ENCODE assay signal across 33 cellular contexts in the genomic region with DNA sequence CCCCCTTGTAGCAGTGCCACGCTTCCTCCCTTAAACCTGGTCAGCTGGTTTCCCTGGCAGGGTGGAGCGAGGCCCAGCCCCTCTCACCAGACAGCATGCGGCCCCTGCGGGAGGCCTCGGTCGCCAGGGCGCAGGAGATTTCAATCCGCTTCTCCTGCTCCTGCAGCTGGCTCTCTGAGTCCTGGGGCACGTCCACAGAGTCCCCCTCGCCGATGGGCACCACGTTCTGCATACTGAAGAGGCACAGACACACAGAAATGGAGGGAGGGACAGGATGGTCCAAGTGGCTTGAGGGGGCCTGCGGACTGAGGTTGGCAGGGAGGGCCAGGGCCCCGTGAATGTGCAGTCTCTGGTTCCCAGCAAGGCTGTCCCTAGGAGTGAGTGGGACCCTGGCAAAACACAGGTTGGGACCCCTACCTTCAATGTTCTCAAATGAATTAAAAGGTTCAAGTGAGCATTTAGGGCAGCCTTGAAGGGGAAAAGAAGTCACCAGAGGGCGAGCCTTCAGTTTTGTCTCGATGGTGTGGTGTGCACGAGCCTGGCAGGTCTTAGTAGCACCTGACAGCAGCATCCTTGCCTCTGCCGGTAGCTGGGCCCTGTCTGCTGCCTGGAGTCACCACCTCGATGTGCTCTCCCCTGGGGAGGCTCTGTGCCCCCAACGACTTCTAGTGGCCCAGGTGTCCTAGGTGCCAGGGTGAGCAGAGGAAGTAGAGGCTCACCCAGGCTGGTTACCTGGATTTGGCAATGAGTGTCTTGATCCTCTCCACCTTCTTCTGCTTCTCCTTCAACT. TPM values are rescaled to one million over a fixed set of nuclear protein-coding genes. Genes with fewer than 3 reads are reported as not detected.
"Had no signal": no experiment of that assay in that cellular context is flagged by ENCODE, and none has a peak within 500 bp of the region (broad histone marks: within the 10 kb centered on the region; RNA-seq: fewer than 3 reads in every experiment).

No MANE protein-coding gene starts in this region.

- H3K27ac Mint-ChIP-seq: naive B cell; natural killer cell treated with Interleukin-12 subunit alpha and Interleukin-12 subunit beta and Interleukin-15 and Interleukin-18, amount 100 ng/mL, for 72 hours had no signal

- H3K9me3 ChIP-seq: gastroesophageal sphincter, mucosa of descending colon, prostate gland, right atrium auricular region, thoracic aorta, tibial nerve, upper lobe of left lung, uterus had no signal

- ATAC-seq: foreskin keratinocyte, gastroesophageal sphincter, heart left ventricle, left lobe of liver, mucosa of descending colon, sciatic nerve had no signal

- H2AFZ ChIP-seq: hepatocyte had no signal

- DNase-seq: dermis blood vessel endothelial cell; effector memory CD4-positive, alpha-beta T cell; foreskin keratinocyte; heart left ventricle; kidney; mesenchymal stem cell; mucosa of descending colon; naive B cell; stimulated activated CD4-positive, alpha-beta T cell treated with anti-CD3 and anti-CD28 coated beads, Interleukin-12 subunit alpha, Interleukin-12 subunit beta, amount 100 ng/mL, for 4 hours; stimulated activated CD4-positive, alpha-beta T cell treated with anti-CD3 and anti-CD28 coated beads, Interleukin-1b, Interleukin-23, amount 100 ng/mL, for 48 hours; stimulated activated CD4-positive, alpha-beta T cell treated with anti-CD3 and anti-CD28 coated beads, Interleukin-4, amount 100 ng/mL, for 1 hour; stimulated activated CD8-positive, alpha-beta memory T cell treated with anti-CD3 and anti-CD28 coated beads, Interleukin-4, amount 100 ng/mL, for 48 hours; stimulated activated naive CD4-positive, alpha-beta T cell treated with Interleukin-2 at 50 U/mL for 16 hours; upper lobe of left lung; uterus had no signal

- H3K27me3 ChIP-seq: esophagus muscularis mucosa, foreskin keratinocyte, heart left ventricle, hepatocyte, right atrium auricular region, tibial nerve, upper lobe of left lung, uterus had no signal

- H3K9me3 Mint-ChIP-seq: natural killer cell treated with Interleukin-12 subunit alpha and Interleukin-12 subunit beta and Interleukin-15 and Interleukin-18, amount 100 ng/mL, for 72 hours; neural crest cell had no signal

- H3K4me2 ChIP-seq: hepatocyte, smooth muscle cell had no signal

- H3K36me3 ChIP-seq: thoracic aorta, uterus had no signal

- H3K4me3 Mint-ChIP-seq: mesothelial cell of epicardium; naive B cell; natural killer cell treated with Interleukin-12 subunit alpha and Interleukin-12 subunit beta and Interleukin-15 and Interleukin-18, amount 100 ng/mL, for 72 hours; neural crest cell had no signal

- H3K79me2 ChIP-seq: hepatocyte had no signal

- FAIRE-seq: endothelial cell of umbilical vein, kidney had no signal

- H3K4me3 ChIP-seq: coronary artery, esophagus muscularis mucosa, gastroesophageal sphincter, heart left ventricle, hepatocyte, mucosa of descending colon, prostate gland, right atrium auricular region, smooth muscle cell, thoracic aorta, tibial nerve, upper lobe of left lung, uterus had no signal

- H3K36me3 Mint-ChIP-seq: naive B cell; natural killer cell treated with Interleukin-12 subunit alpha and Interleukin-12 subunit beta and Interleukin-15 and Interleukin-18, amount 100 ng/mL, for 72 hours had no signal

- H3K4me1 ChIP-seq: esophagus muscularis mucosa, gastroesophageal sphincter, heart left ventricle, right atrium auricular region, tibial nerve, upper lobe of left lung, uterus had no signal

- H3K4me1 Mint-ChIP-seq: mesothelial cell of epicardium, naive B cell, neural crest cell had no signal

- H3K27me3 Mint-ChIP-seq: naive B cell; natural killer cell treated with Interleukin-12 subunit alpha and Interleukin-12 subunit beta and Interleukin-15 and Interleukin-18, amount 100 ng/mL, for 72 hours had no signal

- H3K27ac ChIP-seq: coronary artery, esophagus muscularis mucosa, foreskin keratinocyte, gastroesophageal sphincter, heart left ventricle, prostate gland, right atrium auricular region, thoracic aorta, tibial nerve, upper lobe of left lung, uterus had no signal

RNA-seq across cellular contexts. Expression of gene GOLT1A, which starts 14.4 kb away (rescaled TPM):
- total RNA-seq: dermis blood vessel endothelial cell; endothelial cell of umbilical vein; natural killer cell treated with Interleukin-12 subunit alpha and Interleukin-12 subunit beta and Interleukin-15 and Interleukin-18, amount 100 ng/mL, for 72 hours; neural crest cell; osteoblast; right atrium auricular region; thoracic aorta; tibial nerve had no signal
- polyA plus RNA-seq: endothelial cell of umbilical vein, fibroblast of lung, smooth muscle cell had no signal

RNA-seq across cellular contexts. Expression of gene KISS1, which starts 31.9 kb away (rescaled TPM):
- total RNA-seq: dermis blood vessel endothelial cell; esophagus muscularis mucosa; foreskin keratinocyte; gastroesophageal sphincter; heart left ventricle; lower leg skin; natural killer cell treated with Interleukin-12 subunit alpha and Interleukin-12 subunit beta and Interleukin-15 and Interleukin-18, amount 100 ng/mL, for 72 hours; neural crest cell; osteoblast; right atrium auricular region; sciatic nerve; thoracic aorta; tibial nerve; uterus had no signal
- polyA plus RNA-seq: foreskin keratinocyte, heart left ventricle had no signal
